In the genomic region with DNA sequence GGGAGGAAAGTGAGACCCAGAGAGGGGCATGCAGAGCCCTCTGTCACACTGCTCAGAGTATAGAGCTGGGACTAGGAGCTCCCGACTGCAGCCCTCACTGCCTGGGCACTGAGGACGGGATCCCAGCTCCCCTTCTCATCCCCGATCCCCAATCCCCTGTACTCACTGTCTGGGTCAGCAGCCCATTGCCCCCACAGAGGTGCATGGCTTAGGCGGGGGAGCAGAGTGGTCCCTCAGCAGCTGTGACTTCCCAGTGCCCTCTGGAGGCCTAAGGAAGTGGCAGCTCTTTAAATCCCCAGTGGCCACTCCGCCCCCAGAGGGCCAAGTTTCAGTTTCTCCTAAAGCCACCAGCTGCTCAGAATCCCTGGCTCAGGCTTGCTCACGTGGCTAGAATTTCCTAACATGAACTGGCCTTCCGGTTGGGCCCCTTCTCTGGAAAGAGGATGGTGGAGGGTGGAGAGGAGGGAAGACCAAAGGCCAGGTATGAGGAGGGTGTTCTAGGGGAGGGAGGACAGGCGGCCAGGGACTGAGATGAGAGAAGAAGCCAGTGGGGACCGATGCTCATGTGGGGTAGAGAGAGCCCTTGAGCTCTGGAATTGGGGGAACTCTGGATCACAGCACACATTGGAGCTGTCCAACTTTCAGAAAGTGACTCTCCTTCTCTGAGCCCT, we compare ENCODE assay signal across 1 cellular context.
A peak's percentile ranks its signal among the peaks of the same experiment; 100 is the strongest.
TF ChIP-seq lines count a peak whose summit lies in the region.

A gene with protein sequence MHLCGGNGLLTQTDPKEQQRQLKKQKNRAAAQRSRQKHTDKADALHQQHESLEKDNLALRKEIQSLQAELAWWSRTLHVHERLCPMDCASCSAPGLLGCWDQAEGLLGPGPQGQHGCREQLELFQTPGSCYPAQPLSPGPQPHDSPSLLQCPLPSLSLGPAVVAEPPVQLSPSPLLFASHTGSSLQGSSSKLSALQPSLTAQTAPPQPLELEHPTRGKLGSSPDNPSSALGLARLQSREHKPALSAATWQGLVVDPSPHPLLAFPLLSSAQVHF (minus strand): TSS at position 262 of the 671 bp plus-strand sequence. CDS start 57 bp downstream, at position 205.

TF ChIP-seq in H1, 55 proteins besides CTCF, POLR2A, EP300 and RAD21 (continued from another document):
- TF ChIP-seq USF2 (IDR thresholded peaks at IDR 0.05; ENCODE audit: low read length) (peak; percentile 57), SIN3A (conservative IDR thresholded peaks at IDR 0.05 in 1 of 2, IDR thresholded peaks at IDR 0.05 in 1 of 2; ENCODE audit: low read depth in 1 of 2, low read length in 2 of 2) (peak; percentile 47 to 81; a peak in 2 of 4 replicates), BRCA1 (IDR thresholded peaks at IDR 0.05; ENCODE audit: low read depth, low read length) (no peak), ASH2L (IDR thresholded peaks at IDR 0.05; ENCODE audit: low read length) (peak; percentile 50), NANOG (IDR thresholded peaks at IDR 0.05; ENCODE audit: insufficient read depth, low read depth, low read length, poor library complexity, severe bottlenecking) (no peak), TBP (IDR thresholded peaks at IDR 0.05; ENCODE audit: low read depth, low read length) (peak; percentile 80), SRF (IDR thresholded peaks at IDR 0.05; ENCODE audit: low read depth, low read length) (peak; percentile 69), ATF2 (IDR thresholded peaks at IDR 0.05; ENCODE audit: low read length) (0 out of 2 replicates have a peak, but pooled peaks have one; percentile 17), YY1 (IDR thresholded peaks at IDR 0.05; ENCODE audit: low read depth, low read length) (peak; percentile 56; the same call in 1 of the 2 replicates), TAF1 (IDR thresholded peaks at IDR 0.05; ENCODE audit: low read depth, low read length) (peak; percentile 66), TAF7 (optimal IDR thresholded peaks at IDR 0.05; ENCODE audit: borderline replicate concordance, low read depth, low read length) (peak; percentile 38), POLR2AphosphoS5 (IDR thresholded peaks at IDR 0.05; ENCODE audit: low read depth, low read length) (0 out of 2 replicates have a peak, but pooled peaks have one; percentile 48), RXRA (IDR thresholded peaks at IDR 0.05; ENCODE audit: insufficient read depth, low read depth, low read length) (no peak), SAP30 (IDR thresholded peaks at IDR 0.05; ENCODE audit: insufficient read depth, insufficient replicate concordance, low read length) (no peak), RBBP5 (IDR thresholded peaks at IDR 0.05; ENCODE audit: borderline replicate concordance, low read depth, low read length) (no peak; the same call in 1 of the 2 replicates), JUND (IDR thresholded peaks at IDR 0.05; ENCODE audit: low read length) (0 out of 2 replicates have a peak, but pooled peaks have one; percentile 19), HDAC2 (IDR thresholded peaks at IDR 0.05; ENCODE audit: borderline replicate concordance in 1 of 2, low read depth in 2 of 2, low read length in 2 of 2) (no peak), CHD7 (IDR thresholded peaks at IDR 0.05; ENCODE audit: insufficient replicate concordance, low read length) (no peak), ZNF274 (IDR thresholded peaks at IDR 0.05; ENCODE audit: borderline replicate concordance, extremely low read depth, low read length) (no peak), JUN (IDR thresholded peaks at IDR 0.05; ENCODE audit: low read depth, low read length) (no peak), CBX5 (IDR thresholded peaks at IDR 0.05; ENCODE audit: low read depth, low read length) (no peak), RNF2 (IDR thresholded peaks at IDR 0.05; ENCODE audit: borderline replicate concordance, low read depth, low read length, missing control alignments, poor library complexity, severe bottlenecking) (no peak), MAX (IDR thresholded peaks at IDR 0.05) (peak; percentile 63), CREB1 (IDR thresholded peaks at IDR 0.05) (0 out of 2 replicates have a peak, but pooled peaks have one; percentile 30), TCF12 (IDR thresholded peaks at IDR 0.05; ENCODE audit: low read depth, low read length) (0 out of 2 replicates have a peak, but pooled peaks have one; percentile 54), SP4 (IDR thresholded peaks at IDR 0.05; ENCODE audit: low read length) (no peak)
- TF ChIP-seq, protein P1, sequence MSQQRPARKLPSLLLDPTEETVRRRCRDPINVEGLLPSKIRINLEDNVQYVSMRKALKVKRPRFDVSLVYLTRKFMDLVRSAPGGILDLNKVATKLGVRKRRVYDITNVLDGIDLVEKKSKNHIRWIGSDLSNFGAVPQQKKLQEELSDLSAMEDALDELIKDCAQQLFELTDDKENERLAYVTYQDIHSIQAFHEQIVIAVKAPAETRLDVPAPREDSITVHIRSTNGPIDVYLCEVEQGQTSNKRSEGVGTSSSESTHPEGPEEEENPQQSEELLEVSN (IDR thresholded peaks at IDR 0.05) = no peak
